In genomic region chr12:27711312-27711682, GRCh38 we compare ENCODE assay signal across 8 cellular contexts. TPM values are rescaled to one million over a fixed set of nuclear protein-coding genes. Genes with fewer than 3 reads are reported as not detected.
A peak's percentile ranks its signal among the peaks of the same experiment; 100 is the strongest.
DNase-seq lines count a peak whose midpoint lies in the region; ATAC-seq and TF ChIP-seq lines count a peak whose summit lies in the region.

No MANE protein-coding gene starts in this region.

- DNase-seq in NOMO-1 (lab: John Stamatoyannopoulos, UW; ENCODE audit: unreplicated experiment in 2 of 2) (peak; percentile 5 to 26), NOMO-1 treated with dmso at 0.1 percent for 144 hours (lab: John Stamatoyannopoulos, UW; ENCODE audit: unreplicated experiment) (no peak), OCI-M1 (lab: John Stamatoyannopoulos, UW) (peak; percentile 52), chondrocyte (ENCODE audit: low spot score) (no peak), superior temporal gyrus (ENCODE audit: extremely low spot score) (no peak), hippocampal formation (lab: John Stamatoyannopoulos, UW) (no peak)

- no peaks in the 10 kb centered on the region for H3K9me3 Mint-ChIP-seq in chondrocyte (ENCODE audit: low read depth)

- H3K9me3 ChIP-seq in muscle layer of colon (ENCODE audit: low read length) = no peaks in the 10 kb centered on the region

- peaks cover 4% of the 10 kb centered on the region for H3K36me3 Mint-ChIP-seq in chondrocyte (ENCODE audit: low read depth)

- H3K9ac ChIP-seq in muscle layer of colon (ENCODE audit: low read length) = peak overlapping the region; percentile 79

- H3K27me3 Mint-ChIP-seq in chondrocyte (ENCODE audit: low read depth) = no peaks in the 10 kb centered on the region

- H3K27ac Mint-ChIP-seq in chondrocyte (ENCODE audit: unreplicated experiment) = peak overlapping the region; percentile 94

- H3K27ac ChIP-seq in muscle layer of colon (ENCODE audit: low read depth, low read length) = peak overlapping the region; percentile 96

- peak overlapping the region; percentile 73 to 96 for H3K4me3 ChIP-seq in muscle layer of colon (ENCODE audit: low read depth in 1 of 2, low read length in 2 of 2)

- H3K36me3 ChIP-seq in muscle layer of colon (ENCODE audit: insufficient read depth, low read length) = no peaks in the 10 kb centered on the region

- peak overlapping the region; percentile 98 for H3K4me3 Mint-ChIP-seq in chondrocyte (ENCODE audit: unreplicated experiment)

- peak; percentile 2 for ATAC-seq in HG02763 (IDR thresholded peaks at IDR 0.05; ENCODE audit: unreplicated experiment)

- H3K4me1 Mint-ChIP-seq in chondrocyte (ENCODE audit: low read depth) = peaks cover 27% of the 10 kb centered on the region

- H3K27me3 ChIP-seq in muscle layer of colon (ENCODE audit: control insufficient read depth in 1 of 2, insufficient read depth in 2 of 2, low read length in 2 of 2) = no peaks in the 10 kb centered on the region

- TF ChIP-seq CTCF in chondrocyte (IDR thresholded peaks at IDR 0.05) = no peak

- peaks cover 14% of the 10 kb centered on the region for H3K4me1 ChIP-seq in muscle layer of colon (ENCODE audit: insufficient read depth, low read length)

RNA-seq across cellular contexts. Expression of gene MRPS35, which starts 0.7 kb away (rescaled TPM):
- total RNA-seq in chondrocyte = 29.2 to 33.1 TPM (median 33.1 TPM) in 3 replicates

RNA-seq across cellular contexts. Expression of gene REP15, which starts 15.1 kb away (rescaled TPM):
- total RNA-seq in chondrocyte = 0.54 to 1.3 TPM (median 1.3 TPM) in 3 replicates

Comparison
In these comparisons a context has a peak if more than half of its experiments do, and no peak if none do; other contexts are left out.
1. DNase-seq: peak in NOMO-1 (2 of 2) and OCI-M1 (single experiment); none in NOMO-1 treated with dmso at 0.1 percent for 144 hours (single experiment), chondrocyte (single experiment), superior temporal gyrus (single experiment) and hippocampal formation (0 of 2).